14 cellular contexts compared by ENCODE assay signal in genomic region chr14:63435204-63435603, GRCh38.
DNase-seq lines count a peak whose midpoint lies in the region; ATAC-seq, FAIRE-seq and TF ChIP-seq lines count a peak whose summit lies in the region.
"Had no signal": no experiment of that assay in that cellular context is flagged by ENCODE, and none has a peak within 500 bp of the region (broad histone marks: within the 10 kb centered on the region; RNA-seq: fewer than 3 reads in every experiment).

No MANE protein-coding gene starts in this region.

- peaks cover 3 to 7% of the 10 kb centered on the region in 2 donors for H3K36me3 Mint-ChIP-seq in naive B cell

- H3K27ac ChIP-seq in right cardiac atrium (ENCODE audit: low read length) (peak overlapping the region; percentile 61), vagina (peak overlapping the region; percentile 58), smooth muscle cell (ENCODE audit: low read depth) (no peak overlapping the region)

- H3K9me3 ChIP-seq in right cardiac atrium (ENCODE audit: control insufficient read depth, low read length) (no peaks in the 10 kb centered on the region), adipocyte (ENCODE audit: control insufficient read depth, low read length) (no peaks in the 10 kb centered on the region), vagina (no peaks in the 10 kb centered on the region), smooth muscle cell (replicated peaks; ENCODE audit: low read depth) (no peaks in the 10 kb centered on the region)

- no peaks in the 10 kb centered on the region for H3K27me3 ChIP-seq in right cardiac atrium (ENCODE audit: control insufficient read depth, insufficient read depth)
- H3K27me3 ChIP-seq in adipocyte (replicated peaks; ENCODE audit: control insufficient read depth, insufficient read depth, low read length) = no peaks in the 10 kb centered on the region
- H3K27me3 ChIP-seq in vagina = no peaks in the 10 kb centered on the region
- no peaks in the 10 kb centered on the region for H3K27me3 ChIP-seq in smooth muscle cell (ENCODE audit: low read depth)

- H3K9ac ChIP-seq in adipocyte (ENCODE audit: low read length) (peak overlapping the region; percentile 27), smooth muscle cell (ENCODE audit: low read depth) (no peak overlapping the region)

- H3K27me3 Mint-ChIP-seq in naive B cell = no peaks in the 10 kb centered on the region

- no peak for FAIRE-seq in H54 (lab: Jason Lieb, UNC)
- FAIRE-seq: urothelium cell line had no signal

- WGBS in right cardiac atrium = 45% methylated on average over 2 of the region's 2 CpGs
- WGBS in smooth muscle cell (ENCODE audit: low lambda C conversion rate) = 88% methylated on average over 2 of the region's 2 CpGs

- no peaks in the 10 kb centered on the region for H3K9me3 Mint-ChIP-seq in naive B cell
- H3K9me3 Mint-ChIP-seq: CD14-positive monocyte; T-helper 1 cell treated with Interleukin-12 subunit alpha and Interleukin-12 subunit beta and Interleukin-4 antibody, amounts not matched to agents 30 μg/mL and 1 μg/mL, for 36 hours had no signal

- DNase-seq in right cardiac atrium = no peak
- DNase-seq in left cardiac atrium = no peak
- DNase-seq in adipocyte (ENCODE audit: low read depth) = no peak
- no peak for DNase-seq in naive B cell
- no peak for DNase-seq in vagina (ENCODE audit: extremely low spot score in 2 of 2)
- DNase-seq in smooth muscle cell (lab: John Stamatoyannopoulos, UW; ENCODE audit: unreplicated experiment) = no peak
- DNase-seq in NCI-H2081 (lab: John Stamatoyannopoulos, UW) = no peak
- no peak for DNase-seq in H54 (ENCODE audit: insufficient read length, low spot score)
- DNase-seq: activated T-cell treated with anti-CD3 and anti-CD28 coated beads, Interleukin-2, amount 50 U/mL, for 48 hours; NCI-H1417 treated with DMSO at 0.1 percent for 48 hours; stimulated activated CD4-positive, alpha-beta T cell treated with anti-CD3 and anti-CD28 coated beads, Interleukin-4, amount 100 ng/mL, for 24 hours had no signal

- peak overlapping the region in 4 of 6 donors; percentile 7 to 79 (median 22) for H3K27ac Mint-ChIP-seq in naive B cell
- H3K27ac Mint-ChIP-seq: T-helper 1 cell treated with Interleukin-12 subunit alpha and Interleukin-12 subunit beta and Interleukin-4 antibody, amounts not matched to agents 30 μg/mL and 1 μg/mL, for 36 hours had no signal

- H3K79me2 ChIP-seq in smooth muscle cell (ENCODE audit: low read depth) = peaks cover 73% of the 10 kb centered on the region

- H3K4me2 ChIP-seq in smooth muscle cell = no peak overlapping the region

- H3K4me3 ChIP-seq in right cardiac atrium (ENCODE audit: low read length) (no peak overlapping the region), adipocyte (ENCODE audit: low read length) (peak overlapping the region; percentile 47), vagina (no peak overlapping the region), smooth muscle cell (no peak overlapping the region)

- intact Hi-C loops in right cardiac atrium (cut with DNase I) = no loop called here
- intact Hi-C loops in left cardiac atrium (cut with DNase I) = no loop called here
- intact Hi-C loops in vagina (cut with DNase I) = no loop called here

- ATAC-seq in right cardiac atrium (no peak), left cardiac atrium (no peak), naive B cell (ENCODE audit: low read depth in 2 of 2) (no peak)

- H3K36me3 ChIP-seq in adipocyte (ENCODE audit: control insufficient read depth, insufficient read depth, low read length, severe bottlenecking) = no peaks in the 10 kb centered on the region
- H3K36me3 ChIP-seq in vagina = no peaks in the 10 kb centered on the region
- no peaks in the 10 kb centered on the region for H3K36me3 ChIP-seq in smooth muscle cell (ENCODE audit: low read depth)

- peaks cover 45 to 55% (median 55%) of the 10 kb centered on the region in 3 donors for H3K4me1 Mint-ChIP-seq in naive B cell

- TF ChIP-seq POLR2A in vagina (IDR thresholded peaks at IDR 0.05) (no peak), H54 (IDR thresholded peaks at IDR 0.05; ENCODE audit: low read depth, low read length) (no peak)

- peak overlapping the region in 2 of 8 donors; percentile 30 to 43 for H3K4me3 Mint-ChIP-seq in naive B cell
- H3K4me3 Mint-ChIP-seq: CD14-positive monocyte; T-helper 1 cell treated with Interleukin-12 subunit alpha and Interleukin-12 subunit beta and Interleukin-4 antibody, amounts not matched to agents 30 μg/mL and 1 μg/mL, for 36 hours had no signal

- H3F3A ChIP-seq in smooth muscle cell (ENCODE audit: low read depth) = no peaks in the 10 kb centered on the region

- H3K4me1 ChIP-seq in right cardiac atrium (ENCODE audit: control insufficient read depth, insufficient read depth, low read length) (peaks cover 12% of the 10 kb centered on the region), adipocyte (ENCODE audit: control insufficient read depth, insufficient read depth, low read length) (peaks cover 49% of the 10 kb centered on the region), vagina (peaks cover 45% of the 10 kb centered on the region), smooth muscle cell (ENCODE audit: low read depth) (peaks cover 16% of the 10 kb centered on the region)

- H4K20me1 ChIP-seq in smooth muscle cell (ENCODE audit: low read depth) = peaks cover 97% of the 10 kb centered on the region

- TF ChIP-seq CTCF in vagina (IDR thresholded peaks at IDR 0.05) (no peak), smooth muscle cell (IDR thresholded peaks at IDR 0.05; ENCODE audit: borderline replicate concordance, insufficient read depth, poor library complexity, severe bottlenecking) (no peak)

- H2AFZ ChIP-seq in smooth muscle cell (ENCODE audit: low read depth) = no peak overlapping the region
